ENCODE assay signal across 8 cellular contexts in the genomic region with DNA sequence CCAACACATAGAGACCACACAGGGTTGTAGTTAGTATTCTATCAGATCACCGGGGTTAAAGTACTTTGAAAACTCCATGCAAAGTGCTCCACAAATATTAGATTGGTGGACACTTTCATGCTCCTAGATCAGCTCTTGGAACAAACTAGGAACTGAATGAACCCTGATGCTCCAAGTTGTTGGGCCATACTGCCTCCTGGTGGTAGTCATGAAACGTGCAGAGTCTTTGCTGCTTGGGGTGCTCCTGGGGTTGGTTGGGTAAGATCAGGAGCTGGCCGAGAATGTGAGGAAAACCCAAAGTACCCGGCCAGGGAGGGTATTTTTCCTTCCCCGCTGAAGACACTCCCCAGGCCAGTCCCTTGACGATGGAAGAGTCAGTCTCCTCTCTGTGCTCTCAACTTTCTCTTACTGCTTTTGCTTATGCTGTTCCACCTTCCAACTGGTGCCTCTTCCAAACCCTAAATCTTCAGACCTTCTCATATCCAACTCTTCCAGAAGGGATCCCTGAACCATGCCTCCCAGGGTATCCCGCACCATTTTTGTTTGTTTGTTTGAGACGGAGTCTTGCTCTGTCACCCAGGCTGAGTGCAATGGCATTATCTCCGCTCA. TPM values are rescaled to one million over a fixed set of nuclear protein-coding genes. Genes with fewer than 3 reads are reported as not detected.
A peak's percentile ranks its signal among the peaks of the same experiment; 100 is the strongest.
DNase-seq lines count a peak whose midpoint lies in the region; ATAC-seq, FAIRE-seq and TF ChIP-seq lines count a peak whose summit lies in the region.

No MANE protein-coding gene starts in this region.

- H3K4me3 ChIP-seq in dorsolateral prefrontal cortex (peak overlapping the region in 2 of 59 donors; percentile 6 to 31), lower lobe of right lung (no peak overlapping the region)

- FAIRE-seq in GM18507 (lab: Jason Lieb, UNC) = peak; percentile 80

- ATAC-seq in lower lobe of right lung = peak; percentile 79 to 84
- ATAC-seq in GM19035 (IDR thresholded peaks at IDR 0.05; ENCODE audit: unreplicated experiment) = no peak

- TF ChIP-seq CTCF in dorsolateral prefrontal cortex (IDR thresholded peaks at IDR 0.05 in 54 of 56, conservative IDR thresholded peaks at IDR 0.05 in 2 of 56; ENCODE audit: low read depth in 1 of 56, partially characterized antibody in 56 of 56) (peak; percentile 52 to 96 (median 88)), lower lobe of right lung (IDR thresholded peaks at IDR 0.05) (peak; percentile 93)

- DNase-seq in AG08395 (ENCODE audit: low spot score) = peak; percentile 92
- DNase-seq in GM18507 (ENCODE audit: extremely low spot score, insufficient read length, low read depth) = peak; percentile 58
- peak; percentile 25 for DNase-seq in NCI-H526 treated with DMSO at 0.1 percent for 48 hours (lab: John Stamatoyannopoulos, UW)
- DNase-seq in activated CD4-positive, alpha-beta T cell treated with anti-CD3 and anti-CD28 coated beads, Interleukin-2, amount 50 U/mL, for 4 hours = peak; percentile 49 to 54
- peak; percentile 41 to 82 (median 70) for DNase-seq in dorsolateral prefrontal cortex
- DNase-seq in lower lobe of right lung = peak; percentile 63
- DNase-seq in stimulated activated CD8-positive, alpha-beta memory T cell treated with anti-CD3 and anti-CD28 coated beads, Interleukin-15, amount 100 ng/mL, for 1 hour (ENCODE audit: low read depth) = peak; percentile 26

- H3K27me3 ChIP-seq in dorsolateral prefrontal cortex (no peaks in the 10 kb centered on the region), lower lobe of right lung (ENCODE audit: low read depth) (no peaks in the 10 kb centered on the region)

- H3K9me3 ChIP-seq in lower lobe of right lung = no peaks in the 10 kb centered on the region

- no peaks in the 10 kb centered on the region for H3K36me3 ChIP-seq in lower lobe of right lung

- no peak overlapping the region for H3K27ac ChIP-seq in dorsolateral prefrontal cortex
- no peak overlapping the region for H3K27ac ChIP-seq in lower lobe of right lung

- intact Hi-C loops in dorsolateral prefrontal cortex (cut with DNase I) (loop anchor here (1.0 to 10.0 kb wide), 8 partner anchors 52 to 520 kb away; partner anchors contain the start of genes CYP17A1 (in 1 of the 2), NT5C2 (in 1 of the 2) and WBP1L (in 1 of the 2)), lower lobe of right lung (cut with DNase I) (loop anchor here (10.0 kb wide), 1 partner anchor 330 kb away; the partner anchor contains the start of gene CNNM2)

- peaks cover 26% of the 10 kb centered on the region for H3K4me1 ChIP-seq in lower lobe of right lung

RNA-seq across cellular contexts. Expression of gene RPEL1, which starts 0.9 kb away (rescaled TPM):
- total RNA-seq in dorsolateral prefrontal cortex (under 1 TPM in 4 of 120 experiments, not detected in 116; 0.29 to 0.54 (median 0.43) TPM), lower lobe of right lung (0.30 TPM)

RNA-seq across cellular contexts. Expression of gene INA, which starts 32.2 kb away (rescaled TPM):
- total RNA-seq in dorsolateral prefrontal cortex = 100 to 1,000 TPM in 105 of 120 experiments, 10 to 100 TPM in 15; 35.6 to 267 (median 169) TPM
- not detected for total RNA-seq in lower lobe of right lung

RNA-seq across cellular contexts. Expression of gene NT5C2, which starts 51.7 kb away (rescaled TPM):
- total RNA-seq in dorsolateral prefrontal cortex (100 to 1,000 TPM in 49 of 120 experiments, 10 to 100 TPM in 71; 53.5 to 160 (median 97.7) TPM), lower lobe of right lung (105 TPM)

Comparison
In these comparisons a context has a peak if more than half of its experiments do, and no peak if none do; other contexts are left out.
1. DNase-seq: peak in every context shown above with its lines; median percentile 92 in AG08395; 70 in dorsolateral prefrontal cortex; 63 in lower lobe of right lung; 58 in GM18507; 52 in activated CD4-positive, alpha-beta T cell treated with anti-CD3 and anti-CD28 coated beads, Interleukin-2, amount 50 U/mL, for 4 hours; 26 in stimulated activated CD8-positive, alpha-beta memory T cell treated with anti-CD3 and anti-CD28 coated beads, Interleukin-15, amount 100 ng/mL, for 1 hour; 25 in NCI-H526 treated with DMSO at 0.1 percent for 48 hours.
2. RNA of gene INA, which starts 32.2 kb away (total RNA-seq): 35.6 to 267 TPM in dorsolateral prefrontal cortex; not detected in lower lobe of right lung (single experiment); every median in the first group is over 10 times any median in the second.